1 cellular context compared by ENCODE assay signal in genomic region chr14:99981806-99982205, GRCh38.
TF ChIP-seq lines count a peak whose summit lies in the region.

No MANE protein-coding gene starts in this region.

TF ChIP-seq in K562, 482 proteins besides CTCF, POLR2A, EP300 and RAD21 (continued from another document):
- TF ChIP-seq ZNF592 (IDR thresholded peaks at IDR 0.05) = no peak
- TF ChIP-seq PPARD (CRISPR knock-in tag; IDR thresholded peaks at IDR 0.05) = no peak
- no peak for TF ChIP-seq DPF2 (IDR thresholded peaks at IDR 0.05)
- no peak for TF ChIP-seq ARID1B (IDR thresholded peaks at IDR 0.05)
- no peak for TF ChIP-seq DLX4 (CRISPR knock-in tag; IDR thresholded peaks at IDR 0.05)
